Comparison of ENCODE assay signal across 31 cellular contexts in genomic region chr4:95705323-95705722, GRCh38.
"Had no signal": no experiment of that assay in that cellular context is flagged by ENCODE, and none has a peak within 500 bp of the region (broad histone marks: within the 10 kb centered on the region; RNA-seq: fewer than 3 reads in every experiment).

No MANE protein-coding gene starts in this region.

- H3K36me3 ChIP-seq: adrenal gland, ascending aorta, brain microvascular endothelial cell, breast epithelium, cardiac muscle cell had no signal

- DNase-seq: activated effector memory CD4-positive, alpha-beta T cell treated with anti-CD3 and anti-CD28 coated beads, Interleukin-2, amount 50 U/mL, for 16 hours; activated effector memory CD4-positive, alpha-beta T cell treated with Interleukin-2 at 50 U/mL for 16 hours; activated gamma-delta T cell; activated gamma-delta T cell treated with Interleukin-2 at 50 U/mL for 16 hours; activated naive CD4-positive, alpha-beta T cell treated with anti-CD3 and anti-CD28 coated beads for 36 hours; activated naive CD4-positive, alpha-beta T cell treated with anti-CD3 and anti-CD28 coated beads, Interleukin-2, amount 10 ng/mL, durations not matched to agents 7 days and 5 days; activated naive CD4-positive, alpha-beta T cell treated with anti-CD3 and anti-CD28 coated beads, Interleukin-2, amount 50 U/mL, for 16 hours; activated naive CD4-positive, alpha-beta T cell treated with Interleukin-2 at 50 U/mL for 16 hours; activated naive CD8-positive, alpha-beta T cell treated with anti-CD3 and anti-CD28 coated beads for 36 hours; activated naive CD8-positive, alpha-beta T cell treated with anti-CD3 and anti-CD28 coated beads, Interleukin-2, amount 10 ng/mL, durations not matched to agents 7 days and 5 days; activated naive CD8-positive, alpha-beta T cell treated with anti-CD3 and anti-CD28 coated beads, Interleukin-2, amount 50 U/mL, for 24 hours; activated T-cell treated with anti-CD3 and anti-CD28 coated beads, Interleukin-2, amount 50 U/mL, for 1 hour; activated T-cell treated with anti-CD3 and anti-CD28 coated beads, Interleukin-2, amount 50 U/mL, for 24 hours; activated T-cell treated with anti-CD3 and anti-CD28 coated beads, Interleukin-2, amount 50 U/mL, for 4 hours; activated T-cell treated with anti-CD3 and anti-CD28 coated beads, Interleukin-2, amount 50 U/mL, for 48 hours; activated T-cell treated with anti-CD3 and anti-CD28 coated beads, Interleukin-2, amount 50 U/mL, for 72 hours; adrenal gland; amniotic stem cell; amygdala; anterior cingulate cortex; aorta; body of pancreas; brain microvascular endothelial cell; caudate nucleus; central memory CD4-positive, alpha-beta T cell; cerebellar nuclear complex had no signal

- H3K9me3 ChIP-seq: adrenal gland, ascending aorta, body of pancreas had no signal

- H3K27ac ChIP-seq: adrenal gland, ascending aorta, body of pancreas, brain microvascular endothelial cell, breast epithelium, cardiac muscle cell had no signal

- H3K4me3 ChIP-seq: adrenal gland, ascending aorta, body of pancreas, breast epithelium, cardiac muscle cell had no signal

- ATAC-seq: activated naive CD4-positive, alpha-beta T cell treated with anti-CD3 and anti-CD28 coated beads, Interleukin-2, amount 50 U/mL, for 72 hours; activated naive CD8-positive, alpha-beta T cell treated with anti-CD3 and anti-CD28 coated beads, Interleukin-2, amount 50 U/mL, for 24 hours; activated T-cell treated with anti-CD3 and anti-CD28 coated beads, Interleukin-2, amount 50 U/mL, for 4 hours; activated T-cell treated with anti-CD3 and anti-CD28 coated beads, Interleukin-2, amount 50 U/mL, for 72 hours; activated T-helper 17 cell treated with anti-CD3 and anti-CD28 coated beads, Interleukin-2, amount 50 U/mL, for 72 hours; body of pancreas had no signal

- H3K27me3 ChIP-seq: adrenal gland, ascending aorta, body of pancreas, brain microvascular endothelial cell, breast epithelium, cardiac muscle cell had no signal

- H3K4me1 ChIP-seq: adrenal gland, ascending aorta, body of pancreas, breast epithelium had no signal
